Comparison of ENCODE assay signal across 17 cellular contexts in genomic region chr2:8334866-8335325, GRCh38.
DNase-seq lines count a peak whose midpoint lies in the region; ATAC-seq, FAIRE-seq and TF ChIP-seq lines count a peak whose summit lies in the region.
"Had no signal": no experiment of that assay in that cellular context is flagged by ENCODE, and none has a peak within 500 bp of the region (broad histone marks: within the 10 kb centered on the region; RNA-seq: fewer than 3 reads in every experiment).

No MANE protein-coding gene starts in this region.

- peak; percentile 50 for DNase-seq in activated CD8-positive, alpha-beta memory T cell treated with anti-CD3 and anti-CD28 coated beads for 24 hours
- DNase-seq in activated CD8-positive, alpha-beta memory T cell treated with anti-CD3 and anti-CD28 coated beads, Interleukin-2, amount 50 U/mL, for 4 hours, result no peak
- DNase-seq in K562 (ENCODE audit: extremely low read depth in 1 of 4, low spot score in 3 of 4) (no peak), medulla oblongata (ENCODE audit: extremely low spot score) (peak; percentile 54), upper lobe of right lung (no peak), SW480 (ENCODE audit: low spot score) (no peak)
- no peak for DNase-seq in activated CD4-positive, CD25-positive, alpha-beta regulatory T cell (lab: John Stamatoyannopoulos, UW)
- DNase-seq: activated CD4-positive, alpha-beta T cell treated with anti-CD3 and anti-CD28 coated beads for 4 hours; activated T-cell treated with anti-CD3 and anti-CD28 coated beads, Interleukin-2, amount 50 U/mL, for 24 hours; esophagus squamous epithelium; GF-D8; NCI-H446; RPMI8226; stimulated activated naive B cell treated with anti-CD40 and anti-IgM and Interleukin-4, amounts not matched to agents 10 μg/mL and 1 μg/mL and 100 μg/mL, for 72 hours had no signal

- H3K4me3 ChIP-seq in K562, result no peak overlapping the region
- no peak overlapping the region for H3K4me3 ChIP-seq in upper lobe of right lung
- H3K4me3 ChIP-seq: A549, esophagus squamous epithelium had no signal

- BruUV-seq in K562 (replicated peaks; lab: Mats Ljungman, UMichigan), result no TSS peak

- FAIRE-seq in K562 (lab: Jason Lieb, UNC), result no peak
- FAIRE-seq: A549, colon had no signal

- ATAC-seq in K562 (peak; percentile 67), upper lobe of right lung (peak; percentile 46), GM18867 (IDR thresholded peaks at IDR 0.05; ENCODE audit: unreplicated experiment) (no peak)
- ATAC-seq: A549; stimulated activated naive B cell treated with anti-CD40 and anti-IgM and Interleukin-4, amounts not matched to agents 10 μg/mL and 1 μg/mL and 100 μg/mL, for 72 hours had no signal

- no peaks in the 10 kb centered on the region for H4K20me1 ChIP-seq in K562 (replicated peaks; ENCODE audit: control insufficient read depth, insufficient read depth, low read length)

- TF ChIP-seq POLR2A in K562 (conservative IDR thresholded peaks at IDR 0.05), result no peak

- H3K9me3 ChIP-seq in K562 (replicated peaks; ENCODE audit: control insufficient read depth, insufficient read depth, low read depth, low read length) (no peaks in the 10 kb centered on the region), upper lobe of right lung (no peaks in the 10 kb centered on the region)
- H3K9me3 ChIP-seq: A549, esophagus squamous epithelium had no signal

- H3K79me2 ChIP-seq in K562 (ENCODE audit: control insufficient read depth, insufficient read depth, low read length), result no peaks in the 10 kb centered on the region

- H3K36me3 ChIP-seq in K562 (ENCODE audit: control insufficient read depth, insufficient read depth, low read length) (no peaks in the 10 kb centered on the region), upper lobe of right lung (no peaks in the 10 kb centered on the region)
- H3K36me3 ChIP-seq: esophagus squamous epithelium had no signal

- no peak for TF ChIP-seq EP300 in K562 (IDR thresholded peaks at IDR 0.05; ENCODE audit: low read length)

- intact Hi-C loops in K562 (cut with micrococcal nuclease), result no loop called here
- intact Hi-C loops in upper lobe of right lung (cut with DNase I), result no loop called here

- TF ChIP-seq CTCF in K562 (IDR thresholded peaks at IDR 0.05 in 2 of 3, conservative IDR thresholded peaks at IDR 0.05 in 1 of 3; ENCODE audit: insufficient read depth in 2 of 3, low read depth in 1 of 3, low read length in 3 of 3) (no peak), upper lobe of right lung (IDR thresholded peaks at IDR 0.05) (no peak)

- CTCF ChIA-PET in K562 (lab: Yijun Ruan, JAX; ENCODE audit: low intra/inter-chr PET ratio), result no interaction called here

- in situ Hi-C loops in K562 (cut with MboI), result no loop called here

- H3K27me3 ChIP-seq in K562 (ENCODE audit: control insufficient read depth in 2 of 2, insufficient read depth in 2 of 2, low read length in 2 of 2) (peaks cover 10 to 27% of the 10 kb centered on the region in 2 experiments; a peak in 4 of 5 replicates), upper lobe of right lung (no peaks in the 10 kb centered on the region)
- H3K27me3 ChIP-seq: esophagus squamous epithelium had no signal

- H3K9ac ChIP-seq in K562 (ENCODE audit: insufficient read depth in 1 of 2, low read depth in 2 of 2, low read length in 2 of 2), result no peak overlapping the region

- H3K27ac ChIP-seq in K562 (ENCODE audit: extremely low read depth, low read depth, low read length), result no peak overlapping the region
- no peak overlapping the region for H3K27ac ChIP-seq in upper lobe of right lung
- H3K27ac ChIP-seq: A549, esophagus squamous epithelium had no signal

- H2AFZ ChIP-seq in K562 (ENCODE audit: low read depth, low read length), result 0 out of 2 replicates have a peak overlapping the region, but pooled peaks have one; percentile 17

- H3K4me1 ChIP-seq in K562 (replicated peaks in 1 of 2; ENCODE audit: control insufficient read depth in 2 of 2, insufficient read depth in 2 of 2, low read length in 2 of 2), result peaks cover 0 to 7% of the 10 kb centered on the region in 2 experiments; a peak in 3 of 5 replicates
- no peaks in the 10 kb centered on the region for H3K4me1 ChIP-seq in upper lobe of right lung
- H3K4me1 ChIP-seq: A549 had no signal

- POLR2A ChIA-PET in K562 (lab: Yijun Ruan, JAX), result interaction anchor here (0.7 to 1.6 kb wide), 2 partner anchors 10 to 169 kb away, joined by 3 to 6 read pairs; no protein-coding TSS in a partner anchor

- 6% methylated on average over 12 of the region's 12 CpGs for WGBS in K562 (ENCODE audit: insufficient coverage, low coverage, missing lambda C conversion rate)

- TF ChIP-seq RAD21 in K562 (CRISPR knock-in tag; conservative IDR thresholded peaks at IDR 0.05 in 1 of 2, IDR thresholded peaks at IDR 0.05 in 1 of 2), result no peak

- H3K9me1 ChIP-seq in K562 (ENCODE audit: control insufficient read depth, insufficient read depth, low read length), result no peaks in the 10 kb centered on the region

- H3K4me2 ChIP-seq in K562 (ENCODE audit: insufficient read depth, low read length), result no peak overlapping the region
- H3K4me2 ChIP-seq: A549 had no signal

TF ChIP-seq in K562, 482 proteins besides CTCF, POLR2A, EP300 and RAD21:
- no peak for TF ChIP-seq KAT7 (CRISPR knock-in tag; IDR thresholded peaks at IDR 0.05; ENCODE audit: borderline replicate concordance)
- TF ChIP-seq MTF1 (CRISPR knock-in tag; IDR thresholded peaks at IDR 0.05; ENCODE audit: borderline replicate concordance), result no peak
- TF ChIP-seq KLF16 (IDR thresholded peaks at IDR 0.05), result 0 out of 2 replicates have a peak, but pooled peaks have one; percentile 4
- no peak for TF ChIP-seq ZNF274 (IDR thresholded peaks at IDR 0.05; ENCODE audit: borderline replicate concordance, low read depth, low read length)
- TF ChIP-seq IRF1 (CRISPR knock-in tag; IDR thresholded peaks at IDR 0.05; ENCODE audit: borderline replicate concordance), result no peak
- no peak for TF ChIP-seq POLR2G (IDR thresholded peaks at IDR 0.05; ENCODE audit: low read depth, low read length)

Comparison
In these comparisons a context has a peak if more than half of its experiments do, and no peak if none do; other contexts are left out.
1. DNase-seq: peak in activated CD8-positive, alpha-beta memory T cell treated with anti-CD3 and anti-CD28 coated beads for 24 hours (single experiment) and medulla oblongata (single experiment); none in activated CD8-positive, alpha-beta memory T cell treated with anti-CD3 and anti-CD28 coated beads, Interleukin-2, amount 50 U/mL, for 4 hours (single experiment), K562 (0 of 4), upper lobe of right lung (single experiment), activated CD4-positive, CD25-positive, alpha-beta regulatory T cell (0 of 4) and SW480 (single experiment).